1 cellular context compared by ENCODE assay signal in the genomic region with DNA sequence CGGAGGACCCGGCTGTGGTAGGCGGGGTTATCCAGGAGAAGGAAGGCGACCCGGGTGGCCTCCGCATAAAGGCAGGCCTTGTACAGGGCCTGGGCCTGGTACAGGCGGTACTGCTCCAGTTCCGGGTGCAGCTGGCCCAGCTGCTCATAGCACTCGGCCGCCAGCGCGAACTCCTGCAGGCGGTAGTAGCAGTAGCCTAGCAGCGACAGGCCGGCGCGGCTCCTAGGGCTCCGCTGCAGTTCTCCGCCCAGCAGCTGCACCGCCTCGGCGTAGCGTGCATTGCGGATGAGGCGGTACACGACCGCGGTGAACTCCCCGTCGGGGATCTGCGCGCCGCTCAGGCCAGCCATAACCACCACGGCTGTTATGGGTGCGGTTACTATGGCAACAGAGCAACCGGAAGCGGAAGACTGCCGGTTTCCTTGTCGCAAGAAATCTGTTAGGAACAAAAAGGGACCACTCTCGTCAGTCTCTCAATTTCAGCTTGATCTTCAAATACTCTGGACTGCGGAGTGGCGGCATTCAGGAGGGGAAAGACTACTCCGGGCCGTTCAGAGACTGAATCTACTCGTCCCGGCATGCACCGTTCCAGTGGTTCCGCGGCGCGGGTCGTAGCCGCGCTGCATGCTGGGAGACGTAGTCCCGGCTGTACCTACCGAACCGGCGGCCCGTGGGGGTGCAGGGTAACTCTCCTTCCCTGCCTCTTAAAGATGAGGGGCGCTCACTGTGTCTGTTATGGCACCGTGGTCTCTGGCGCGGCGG.
A peak's percentile ranks its signal among the peaks of the same experiment; 100 is the strongest.
TF ChIP-seq lines count a peak whose summit lies in the region.

No MANE protein-coding gene starts in this region.

TF ChIP-seq in K562, 482 proteins besides CTCF, POLR2A, EP300 and RAD21 (continued from another document and continues in another):
- no peak for TF ChIP-seq POLR3A (IDR thresholded peaks at IDR 0.05; ENCODE audit: borderline replicate concordance, extremely low read depth, insufficient read depth, insufficient read length)
- 0 out of 4 replicates have a peak, but pooled peaks of 1 of the 2 experiments have one; percentile 52 for TF ChIP-seq NONO (IDR thresholded peaks at IDR 0.05; ENCODE audit: low read depth in 2 of 2, low read length in 1 of 2)
- TF ChIP-seq ATF3 (IDR thresholded peaks at IDR 0.05), result no peak
- no peak for TF ChIP-seq ATF3 (CRISPR knock-in tag; conservative IDR thresholded peaks at IDR 0.05)
- 0 out of 2 replicates have a peak, but pooled peaks have one; percentile 72 for TF ChIP-seq RBM14 (IDR thresholded peaks at IDR 0.05; ENCODE audit: borderline replicate concordance, insufficient read depth, low read depth, low read length)
- no peak for TF ChIP-seq HNRNPH1 (optimal IDR thresholded peaks at IDR 0.05; ENCODE audit: low read depth, low read length)
- no peak for TF ChIP-seq OTX1 (CRISPR knock-in tag; IDR thresholded peaks at IDR 0.05)
- no peak for TF ChIP-seq GATA2 (CRISPR knock-in tag; IDR thresholded peaks at IDR 0.05)
- TF ChIP-seq MTA3 (IDR thresholded peaks at IDR 0.05; ENCODE audit: borderline replicate concordance), result 0 out of 2 replicates have a peak, but pooled peaks have one; percentile 8
- peak in 1 of 2 experiments; percentile 34; a peak in 1 of 4 replicates for TF ChIP-seq ZMIZ1 (IDR thresholded peaks at IDR 0.05; ENCODE audit: low read depth in 2 of 2, low read length in 2 of 2)
- TF ChIP-seq ZNF583 (CRISPR knock-in tag; IDR thresholded peaks at IDR 0.05), result peak; percentile 56; the same call in 1 of the 2 replicates
- TF ChIP-seq CHD1 (IDR thresholded peaks at IDR 0.05; ENCODE audit: low read length), result no peak
- TF ChIP-seq, protein P1, sequence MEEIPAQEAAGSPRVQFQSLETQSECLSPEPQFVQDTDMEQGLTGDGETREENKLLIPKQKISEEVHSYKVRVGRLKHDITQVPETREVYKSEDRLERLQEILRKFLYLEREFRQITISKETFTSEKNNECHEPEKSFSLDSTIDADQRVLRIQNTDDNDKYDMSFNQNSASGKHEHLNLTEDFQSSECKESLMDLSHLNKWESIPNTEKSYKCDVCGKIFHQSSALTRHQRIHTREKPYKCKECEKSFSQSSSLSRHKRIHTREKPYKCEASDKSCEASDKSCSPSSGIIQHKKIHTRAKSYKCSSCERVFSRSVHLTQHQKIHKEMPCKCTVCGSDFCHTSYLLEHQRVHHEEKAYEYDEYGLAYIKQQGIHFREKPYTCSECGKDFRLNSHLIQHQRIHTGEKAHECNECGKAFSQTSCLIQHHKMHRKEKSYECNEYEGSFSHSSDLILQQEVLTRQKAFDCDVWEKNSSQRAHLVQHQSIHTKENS (CRISPR knock-in tag; IDR thresholded peaks at IDR 0.05), result no peak
- TF ChIP-seq SUPT5H (IDR thresholded peaks at IDR 0.05), result peak; percentile 86
- TF ChIP-seq KLF6 (CRISPR knock-in tag; IDR thresholded peaks at IDR 0.05; ENCODE audit: borderline replicate concordance), result no peak
- no peak for TF ChIP-seq E2F5 (CRISPR knock-in tag; IDR thresholded peaks at IDR 0.05)
- no peak for TF ChIP-seq CEBPB (tag; IDR thresholded peaks at IDR 0.05)
- TF ChIP-seq CREBBP (IDR thresholded peaks at IDR 0.05; ENCODE audit: low read depth, low read length), result no peak
- no peak for TF ChIP-seq ZNF699 (CRISPR knock-in tag; IDR thresholded peaks at IDR 0.05; ENCODE audit: insufficient replicate concordance)
- peak; percentile 94 for TF ChIP-seq NR2C1 (IDR thresholded peaks at IDR 0.05)
- TF ChIP-seq NR2C1 (tag; IDR thresholded peaks at IDR 0.05), result peak; percentile 96
- peak; percentile 94 for TF ChIP-seq ZNF76 (CRISPR knock-in tag; IDR thresholded peaks at IDR 0.05; ENCODE audit: borderline replicate concordance)
- no peak for TF ChIP-seq RAD51 (IDR thresholded peaks at IDR 0.05; ENCODE audit: borderline replicate concordance, low read depth)
- no peak for TF ChIP-seq ATF1 (CRISPR knock-in tag; IDR thresholded peaks at IDR 0.05)
- TF ChIP-seq ATF1 (tag; IDR thresholded peaks at IDR 0.05), result peak; percentile 91
- no peak; the same call in 1 of the 2 replicates for TF ChIP-seq ESRRA (IDR thresholded peaks at IDR 0.05; ENCODE audit: borderline replicate concordance, low read depth)
- TF ChIP-seq HCFC1 (IDR thresholded peaks at IDR 0.05; ENCODE audit: low read depth, low read length), result peak; percentile 95
- TF ChIP-seq, protein P2, sequence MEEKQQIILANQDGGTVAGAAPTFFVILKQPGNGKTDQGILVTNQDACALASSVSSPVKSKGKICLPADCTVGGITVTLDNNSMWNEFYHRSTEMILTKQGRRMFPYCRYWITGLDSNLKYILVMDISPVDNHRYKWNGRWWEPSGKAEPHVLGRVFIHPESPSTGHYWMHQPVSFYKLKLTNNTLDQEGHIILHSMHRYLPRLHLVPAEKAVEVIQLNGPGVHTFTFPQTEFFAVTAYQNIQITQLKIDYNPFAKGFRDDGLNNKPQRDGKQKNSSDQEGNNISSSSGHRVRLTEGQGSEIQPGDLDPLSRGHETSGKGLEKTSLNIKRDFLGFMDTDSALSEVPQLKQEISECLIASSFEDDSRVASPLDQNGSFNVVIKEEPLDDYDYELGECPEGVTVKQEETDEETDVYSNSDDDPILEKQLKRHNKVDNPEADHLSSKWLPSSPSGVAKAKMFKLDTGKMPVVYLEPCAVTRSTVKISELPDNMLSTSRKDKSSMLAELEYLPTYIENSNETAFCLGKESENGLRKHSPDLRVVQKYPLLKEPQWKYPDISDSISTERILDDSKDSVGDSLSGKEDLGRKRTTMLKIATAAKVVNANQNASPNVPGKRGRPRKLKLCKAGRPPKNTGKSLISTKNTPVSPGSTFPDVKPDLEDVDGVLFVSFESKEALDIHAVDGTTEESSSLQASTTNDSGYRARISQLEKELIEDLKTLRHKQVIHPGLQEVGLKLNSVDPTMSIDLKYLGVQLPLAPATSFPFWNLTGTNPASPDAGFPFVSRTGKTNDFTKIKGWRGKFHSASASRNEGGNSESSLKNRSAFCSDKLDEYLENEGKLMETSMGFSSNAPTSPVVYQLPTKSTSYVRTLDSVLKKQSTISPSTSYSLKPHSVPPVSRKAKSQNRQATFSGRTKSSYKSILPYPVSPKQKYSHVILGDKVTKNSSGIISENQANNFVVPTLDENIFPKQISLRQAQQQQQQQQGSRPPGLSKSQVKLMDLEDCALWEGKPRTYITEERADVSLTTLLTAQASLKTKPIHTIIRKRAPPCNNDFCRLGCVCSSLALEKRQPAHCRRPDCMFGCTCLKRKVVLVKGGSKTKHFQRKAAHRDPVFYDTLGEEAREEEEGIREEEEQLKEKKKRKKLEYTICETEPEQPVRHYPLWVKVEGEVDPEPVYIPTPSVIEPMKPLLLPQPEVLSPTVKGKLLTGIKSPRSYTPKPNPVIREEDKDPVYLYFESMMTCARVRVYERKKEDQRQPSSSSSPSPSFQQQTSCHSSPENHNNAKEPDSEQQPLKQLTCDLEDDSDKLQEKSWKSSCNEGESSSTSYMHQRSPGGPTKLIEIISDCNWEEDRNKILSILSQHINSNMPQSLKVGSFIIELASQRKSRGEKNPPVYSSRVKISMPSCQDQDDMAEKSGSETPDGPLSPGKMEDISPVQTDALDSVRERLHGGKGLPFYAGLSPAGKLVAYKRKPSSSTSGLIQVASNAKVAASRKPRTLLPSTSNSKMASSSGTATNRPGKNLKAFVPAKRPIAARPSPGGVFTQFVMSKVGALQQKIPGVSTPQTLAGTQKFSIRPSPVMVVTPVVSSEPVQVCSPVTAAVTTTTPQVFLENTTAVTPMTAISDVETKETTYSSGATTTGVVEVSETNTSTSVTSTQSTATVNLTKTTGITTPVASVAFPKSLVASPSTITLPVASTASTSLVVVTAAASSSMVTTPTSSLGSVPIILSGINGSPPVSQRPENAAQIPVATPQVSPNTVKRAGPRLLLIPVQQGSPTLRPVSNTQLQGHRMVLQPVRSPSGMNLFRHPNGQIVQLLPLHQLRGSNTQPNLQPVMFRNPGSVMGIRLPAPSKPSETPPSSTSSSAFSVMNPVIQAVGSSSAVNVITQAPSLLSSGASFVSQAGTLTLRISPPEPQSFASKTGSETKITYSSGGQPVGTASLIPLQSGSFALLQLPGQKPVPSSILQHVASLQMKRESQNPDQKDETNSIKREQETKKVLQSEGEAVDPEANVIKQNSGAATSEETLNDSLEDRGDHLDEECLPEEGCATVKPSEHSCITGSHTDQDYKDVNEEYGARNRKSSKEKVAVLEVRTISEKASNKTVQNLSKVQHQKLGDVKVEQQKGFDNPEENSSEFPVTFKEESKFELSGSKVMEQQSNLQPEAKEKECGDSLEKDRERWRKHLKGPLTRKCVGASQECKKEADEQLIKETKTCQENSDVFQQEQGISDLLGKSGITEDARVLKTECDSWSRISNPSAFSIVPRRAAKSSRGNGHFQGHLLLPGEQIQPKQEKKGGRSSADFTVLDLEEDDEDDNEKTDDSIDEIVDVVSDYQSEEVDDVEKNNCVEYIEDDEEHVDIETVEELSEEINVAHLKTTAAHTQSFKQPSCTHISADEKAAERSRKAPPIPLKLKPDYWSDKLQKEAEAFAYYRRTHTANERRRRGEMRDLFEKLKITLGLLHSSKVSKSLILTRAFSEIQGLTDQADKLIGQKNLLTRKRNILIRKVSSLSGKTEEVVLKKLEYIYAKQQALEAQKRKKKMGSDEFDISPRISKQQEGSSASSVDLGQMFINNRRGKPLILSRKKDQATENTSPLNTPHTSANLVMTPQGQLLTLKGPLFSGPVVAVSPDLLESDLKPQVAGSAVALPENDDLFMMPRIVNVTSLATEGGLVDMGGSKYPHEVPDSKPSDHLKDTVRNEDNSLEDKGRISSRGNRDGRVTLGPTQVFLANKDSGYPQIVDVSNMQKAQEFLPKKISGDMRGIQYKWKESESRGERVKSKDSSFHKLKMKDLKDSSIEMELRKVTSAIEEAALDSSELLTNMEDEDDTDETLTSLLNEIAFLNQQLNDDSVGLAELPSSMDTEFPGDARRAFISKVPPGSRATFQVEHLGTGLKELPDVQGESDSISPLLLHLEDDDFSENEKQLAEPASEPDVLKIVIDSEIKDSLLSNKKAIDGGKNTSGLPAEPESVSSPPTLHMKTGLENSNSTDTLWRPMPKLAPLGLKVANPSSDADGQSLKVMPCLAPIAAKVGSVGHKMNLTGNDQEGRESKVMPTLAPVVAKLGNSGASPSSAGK (IDR thresholded peaks at IDR 0.05), result no peak
- no peak for TF ChIP-seq BCL6 (CRISPR knock-in tag; IDR thresholded peaks at IDR 0.05)
- TF ChIP-seq SRF (CRISPR knock-in tag; IDR thresholded peaks at IDR 0.05), result no peak
- TF ChIP-seq SIN3A (IDR thresholded peaks at IDR 0.05; ENCODE audit: borderline replicate concordance in 2 of 2, control insufficient read depth in 1 of 2, low read depth in 2 of 2, low read length in 2 of 2), result peak; percentile 11 to 44; a peak in 1 of 4 replicates
- TF ChIP-seq, protein P3, sequence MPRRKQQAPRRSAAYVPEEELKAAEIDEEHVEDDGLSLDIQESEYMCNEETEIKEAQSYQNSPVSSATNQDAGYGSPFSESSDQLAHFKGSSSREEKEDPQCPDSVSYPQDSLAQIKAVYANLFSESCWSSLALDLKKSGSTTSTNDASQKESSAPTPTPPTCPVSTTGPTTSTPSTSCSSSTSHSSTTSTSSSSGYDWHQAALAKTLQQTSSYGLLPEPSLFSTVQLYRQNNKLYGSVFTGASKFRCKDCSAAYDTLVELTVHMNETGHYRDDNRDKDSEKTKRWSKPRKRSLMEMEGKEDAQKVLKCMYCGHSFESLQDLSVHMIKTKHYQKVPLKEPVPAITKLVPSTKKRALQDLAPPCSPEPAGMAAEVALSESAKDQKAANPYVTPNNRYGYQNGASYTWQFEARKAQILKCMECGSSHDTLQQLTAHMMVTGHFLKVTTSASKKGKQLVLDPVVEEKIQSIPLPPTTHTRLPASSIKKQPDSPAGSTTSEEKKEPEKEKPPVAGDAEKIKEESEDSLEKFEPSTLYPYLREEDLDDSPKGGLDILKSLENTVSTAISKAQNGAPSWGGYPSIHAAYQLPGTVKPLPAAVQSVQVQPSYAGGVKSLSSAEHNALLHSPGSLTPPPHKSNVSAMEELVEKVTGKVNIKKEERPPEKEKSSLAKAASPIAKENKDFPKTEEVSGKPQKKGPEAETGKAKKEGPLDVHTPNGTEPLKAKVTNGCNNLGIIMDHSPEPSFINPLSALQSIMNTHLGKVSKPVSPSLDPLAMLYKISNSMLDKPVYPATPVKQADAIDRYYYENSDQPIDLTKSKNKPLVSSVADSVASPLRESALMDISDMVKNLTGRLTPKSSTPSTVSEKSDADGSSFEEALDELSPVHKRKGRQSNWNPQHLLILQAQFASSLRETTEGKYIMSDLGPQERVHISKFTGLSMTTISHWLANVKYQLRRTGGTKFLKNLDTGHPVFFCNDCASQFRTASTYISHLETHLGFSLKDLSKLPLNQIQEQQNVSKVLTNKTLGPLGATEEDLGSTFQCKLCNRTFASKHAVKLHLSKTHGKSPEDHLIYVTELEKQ (CRISPR knock-in tag; IDR thresholded peaks at IDR 0.05), result no peak
